Comparison of ENCODE assay signal across 19 cellular contexts in genomic region chr2:227578642-227579041, GRCh38. TPM values are rescaled to one million over a fixed set of nuclear protein-coding genes. Genes with fewer than 3 reads are reported as not detected.
DNase-seq lines count a peak whose midpoint lies in the region; ATAC-seq, FAIRE-seq and TF ChIP-seq lines count a peak whose summit lies in the region.
"Had no signal": no experiment of that assay in that cellular context is flagged by ENCODE, and none has a peak within 500 bp of the region (broad histone marks: within the 10 kb centered on the region; RNA-seq: fewer than 3 reads in every experiment).

No MANE protein-coding gene starts in this region.

- H3K36me3 ChIP-seq in OCI-LY1 (ENCODE audit: insufficient read depth, low read length), result no peaks in the 10 kb centered on the region
- H3K36me3 ChIP-seq: MG63 had no signal

- peak; percentile 49 for TF ChIP-seq CTCF in OCI-LY1 (IDR thresholded peaks at IDR 0.05; ENCODE audit: low read length)
- no peak for TF ChIP-seq CTCF in glutamatergic neuron (IDR thresholded peaks at IDR 0.05; ENCODE audit: partially characterized antibody, unreplicated experiment)

- H3K79me2 ChIP-seq in OCI-LY1 (ENCODE audit: insufficient read depth, low read length), result no peaks in the 10 kb centered on the region

- no peaks in the 10 kb centered on the region for H3F3A ChIP-seq in OCI-LY1 (ENCODE audit: insufficient read depth, low read length)

- H3K4me3 ChIP-seq in OCI-LY1 (ENCODE audit: low read depth, low read length, poor library complexity, severe bottlenecking), result no peak overlapping the region
- H3K4me3 ChIP-seq: MG63 had no signal

- no peak for TF ChIP-seq POLR2A in GM12892 (IDR thresholded peaks at IDR 0.05; ENCODE audit: low read depth, low read length)

- H3K36me3 Mint-ChIP-seq in glutamatergic neuron (ENCODE audit: unreplicated experiment), result peaks cover 13% of the 10 kb centered on the region

- peaks cover 4% of the 10 kb centered on the region for H3K27me3 Mint-ChIP-seq in glutamatergic neuron (ENCODE audit: unreplicated experiment)

- FAIRE-seq in GM12892 (lab: Jason Lieb, UNC), result peak; percentile 9

- no peak overlapping the region for H3K9ac ChIP-seq in OCI-LY1 (ENCODE audit: low read length)

- H3K4me3 Mint-ChIP-seq in glutamatergic neuron (ENCODE audit: unreplicated experiment), result no peak overlapping the region
- H3K4me3 Mint-ChIP-seq: CD8-positive, alpha-beta memory T cell; T-helper 17 cell had no signal

- no peak overlapping the region for H2AFZ ChIP-seq in OCI-LY1 (ENCODE audit: low read length)

- no peak overlapping the region for H3K27ac ChIP-seq in OCI-LY1 (ENCODE audit: low read depth, low read length, poor library complexity, severe bottlenecking)

- H3K4me1 ChIP-seq in OCI-LY1 (ENCODE audit: insufficient read depth, low read length, severe bottlenecking), result no peaks in the 10 kb centered on the region

- no peaks in the 10 kb centered on the region for H4K20me1 ChIP-seq in OCI-LY1 (ENCODE audit: insufficient read depth, low read length)

- H3K27ac Mint-ChIP-seq in glutamatergic neuron (ENCODE audit: unreplicated experiment), result peak overlapping the region; percentile 99
- H3K27ac Mint-ChIP-seq: T-helper 17 cell had no signal

- DNase-seq in DMS79 treated with DMSO at 0.1 percent for 48 hours (lab: John Stamatoyannopoulos, UW) (peak; percentile 91), GM12892 (ENCODE audit: insufficient read length) (no peak), glutamatergic neuron (no peak), LoVo (ENCODE audit: low spot score) (no peak), cerebellar cortex (ENCODE audit: low spot score) (no peak)
- DNase-seq: CD8-positive, alpha-beta memory T cell; EL; HCEC 1CT; KBM-7; MG63; NCI-H1092 treated with DMSO at 0.1 percent for 48 hours; NCI-H187; NK-92 treated with Interleukin-12 subunit alpha and Interleukin-12 subunit beta, amount 100 ng/mL, for 24 hours; T-helper 17 cell had no signal

- no peaks in the 10 kb centered on the region for H3K9me2 ChIP-seq in OCI-LY1 (ENCODE audit: low read depth, low read length)

- no peak overlapping the region for H3K4me2 ChIP-seq in OCI-LY1 (ENCODE audit: low read length)

- no peaks in the 10 kb centered on the region for H3K27me3 ChIP-seq in OCI-LY1 (ENCODE audit: insufficient read depth, low read length)
- H3K27me3 ChIP-seq: MG63 had no signal

- H3K9me3 Mint-ChIP-seq in glutamatergic neuron (ENCODE audit: unreplicated experiment), result peaks cover 5% of the 10 kb centered on the region

- H3K4me1 Mint-ChIP-seq in glutamatergic neuron (ENCODE audit: low read depth, unreplicated experiment), result peaks cover 18% of the 10 kb centered on the region
- H3K4me1 Mint-ChIP-seq: CD8-positive, alpha-beta memory T cell; T-helper 17 cell had no signal

- H3K9me3 ChIP-seq in OCI-LY1 (ENCODE audit: low read length), result 0 out of 2 replicates have a peak, but pooled peaks cover 6% of the 10 kb centered on the region

- ATAC-seq in HG03571 (IDR thresholded peaks at IDR 0.05; ENCODE audit: unreplicated experiment), result no peak
- ATAC-seq: Right ventricle myocardium inferior, T-helper 17 cell had no signal

RNA-seq across cellular contexts. Expression of gene SCYGR2, which starts 20.1 kb away (rescaled TPM):
- polyA plus RNA-seq in GM12892 (2012; ENCODE audit: missing spikeins), result not detected
- total RNA-seq in glutamatergic neuron (ENCODE audit: unreplicated experiment), result not detected
- total RNA-seq: CD8-positive, alpha-beta memory T cell; Right ventricle myocardium inferior; T-helper 17 cell had no signal
- polyA plus RNA-seq: AG04450; BJ; CD8-positive, alpha-beta memory T cell had no signal

RNA-seq across cellular contexts. Expression of gene SCYGR3, which starts 36.0 kb away (rescaled TPM):
- polyA plus RNA-seq in GM12892 (2012; ENCODE audit: missing spikeins), result not detected
- total RNA-seq in glutamatergic neuron (ENCODE audit: unreplicated experiment), result not detected
- total RNA-seq: CD8-positive, alpha-beta memory T cell; Right ventricle myocardium inferior; T-helper 17 cell had no signal
- polyA plus RNA-seq: AG04450; BJ; CD8-positive, alpha-beta memory T cell had no signal

RNA-seq across cellular contexts. Expression of gene SCYGR4, which starts 38.7 kb away (rescaled TPM):
- not detected for polyA plus RNA-seq in GM12892 (2012; ENCODE audit: missing spikeins)
- not detected for total RNA-seq in glutamatergic neuron (ENCODE audit: unreplicated experiment)
- total RNA-seq: CD8-positive, alpha-beta memory T cell; Right ventricle myocardium inferior had no signal
- polyA plus RNA-seq: AG04450; BJ; CD8-positive, alpha-beta memory T cell had no signal
